Comparison of ENCODE assay signal across 8 cellular contexts in genomic region chr1:28775121-28775942, GRCh38. TPM values are rescaled to one million over a fixed set of nuclear protein-coding genes. Genes with fewer than 3 reads are reported as not detected.
A peak's percentile ranks its signal among the peaks of the same experiment; 100 is the strongest.
DNase-seq lines count a peak whose midpoint lies in the region; ATAC-seq, FAIRE-seq and TF ChIP-seq lines count a peak whose summit lies in the region.

No MANE protein-coding gene starts in this region.

- H3K4ac ChIP-seq in neuronal stem cell (ENCODE audit: low read length) = peak overlapping the region; percentile 78

- no peak overlapping the region for H3K4me2 ChIP-seq in neuronal stem cell (ENCODE audit: insufficient read depth, low read length, poor library complexity, severe bottlenecking)

- H2BK15ac ChIP-seq in neuronal stem cell (ENCODE audit: low read length) = no peak overlapping the region

- no peak overlapping the region for H4K8ac ChIP-seq in neuronal stem cell (ENCODE audit: low read depth, low read length)

- peak; percentile 55; the same call in 1 of the 2 replicates for TF ChIP-seq POLR2A in GM12891 (IDR thresholded peaks at IDR 0.05; ENCODE audit: low read depth, low read length)

- FAIRE-seq in GM12891 (lab: Jason Lieb, UNC) = peak; percentile 86

- H3K18ac ChIP-seq in neuronal stem cell (ENCODE audit: low read length) = no peak overlapping the region

- H3K27me3 Mint-ChIP-seq in stimulated activated naive CD8-positive, alpha-beta T cell treated with anti-CD3 and anti-CD28 coated beads, Interleukin-15, amount 100 ng/mL, for 72 hours = no peaks in the 10 kb centered on the region

- peak; percentile 90 for ATAC-seq in stimulated activated naive CD8-positive, alpha-beta T cell treated with anti-CD3 and anti-CD28 coated beads, Interleukin-15, amount 100 ng/mL, for 72 hours
- ATAC-seq in HG03469 (IDR thresholded peaks at IDR 0.05; ENCODE audit: unreplicated experiment) = no peak

- H3K27me3 ChIP-seq in neuronal stem cell (ENCODE audit: control insufficient read depth in 3 of 3, insufficient read depth in 3 of 3, low read depth in 1 of 3, low read length in 3 of 3) = no peaks in the 10 kb centered on the region

- peaks cover 0 to 3% of the 10 kb centered on the region in 2 donors for H3K9me3 ChIP-seq in neuronal stem cell (replicated peaks in 1 of 2; ENCODE audit: control insufficient read depth in 2 of 2, insufficient read depth in 1 of 2, low read depth in 1 of 2, low read length in 2 of 2)

- WGBS in neuronal stem cell (ENCODE audit: extremely low coverage in 2 of 2, insufficient read length in 2 of 2, insufficient replicate concordance in 1 of 2), 2 donors = no CpG with 5 or more reads among the region's 39 CpGs

- H3K4me3 ChIP-seq in fibroblast of mammary gland (ENCODE audit: control insufficient read depth, low read depth, low read length) (peak overlapping the region; percentile 41), neuronal stem cell (ENCODE audit: low read length in 2 of 2) (peak overlapping the region in 1 of 2 donors; percentile 61)

- H3K27ac ChIP-seq in neuronal stem cell (replicated peaks; ENCODE audit: low read length) = no peak overlapping the region

- no peak for TF ChIP-seq CTCF in fibroblast of mammary gland (conservative IDR thresholded peaks at IDR 0.05; ENCODE audit: control insufficient read depth, insufficient read depth, low read depth, low read length)

- no peak overlapping the region for H4K91ac ChIP-seq in neuronal stem cell (ENCODE audit: low read depth, low read length, poor library complexity)

- H3K14ac ChIP-seq in neuronal stem cell (ENCODE audit: low read length) = no peak overlapping the region

- H2BK5ac ChIP-seq in neuronal stem cell (ENCODE audit: low read length) = no peak overlapping the region

- no peaks in the 10 kb centered on the region for H3K79me1 ChIP-seq in neuronal stem cell (ENCODE audit: low read depth, low read length)

- DNase-seq in GM12891 (ENCODE audit: insufficient read length, low spot score) (peak; percentile 78), NCI-H510A treated with DMSO at 0.1 percent for 48 hours (lab: John Stamatoyannopoulos, UW) (peak; percentile 45), fibroblast of mammary gland (ENCODE audit: low read depth) (peak; percentile 70), neuronal stem cell (ENCODE audit: low spot score) (no peak), kidney glomerular epithelial cell (lab: John Stamatoyannopoulos, UW) (no peak)
- DNase-seq in activated T-helper 1 cell treated with anti-CD3 and anti-CD28 coated beads, Interleukin-2, amount 50 U/mL, for 16 hours (ENCODE audit: low read depth in 1 of 2, low spot score in 1 of 2) = peak; percentile 34 to 47
- DNase-seq in stimulated activated naive CD8-positive, alpha-beta T cell treated with anti-CD3 and anti-CD28 coated beads, Interleukin-15, amount 100 ng/mL, for 72 hours = peak; percentile 51 to 67

- H2AFZ ChIP-seq in neuronal stem cell (ENCODE audit: low read length) = no peak overlapping the region

- H3K4me1 ChIP-seq in neuronal stem cell (ENCODE audit: control insufficient read depth in 2 of 2, insufficient read depth in 1 of 2, low read depth in 1 of 2, low read length in 2 of 2) = no peaks in the 10 kb centered on the region

- no peak overlapping the region for H3K23ac ChIP-seq in neuronal stem cell (ENCODE audit: low read depth, low read length, poor library complexity)

- H3K36me3 ChIP-seq in neuronal stem cell (replicated peaks in 1 of 2; ENCODE audit: control insufficient read depth in 2 of 2, insufficient read depth in 2 of 2, low read length in 2 of 2) = peaks cover 14 to 53% of the 10 kb centered on the region in 2 donors

- H2AK5ac ChIP-seq in neuronal stem cell (ENCODE audit: low read depth, low read length) = no peak overlapping the region

- H2BK120ac ChIP-seq in neuronal stem cell (ENCODE audit: low read depth, low read length) = no peak overlapping the region

- H2BK12ac ChIP-seq in neuronal stem cell (ENCODE audit: low read length) = no peak overlapping the region

- H3K9ac ChIP-seq in neuronal stem cell (ENCODE audit: low read depth, low read length, poor library complexity) = no peak overlapping the region

- peak overlapping the region; percentile 78 to 87 for H3K4me3 Mint-ChIP-seq in stimulated activated naive CD8-positive, alpha-beta T cell treated with anti-CD3 and anti-CD28 coated beads, Interleukin-15, amount 100 ng/mL, for 72 hours

- peak overlapping the region; percentile 19 to 91 for H3K27ac Mint-ChIP-seq in stimulated activated naive CD8-positive, alpha-beta T cell treated with anti-CD3 and anti-CD28 coated beads, Interleukin-15, amount 100 ng/mL, for 72 hours

- no peaks in the 10 kb centered on the region for H3K9me3 Mint-ChIP-seq in stimulated activated naive CD8-positive, alpha-beta T cell treated with anti-CD3 and anti-CD28 coated beads, Interleukin-15, amount 100 ng/mL, for 72 hours

- H3K4me1 Mint-ChIP-seq in stimulated activated naive CD8-positive, alpha-beta T cell treated with anti-CD3 and anti-CD28 coated beads, Interleukin-15, amount 100 ng/mL, for 72 hours = peaks cover 9% of the 10 kb centered on the region

TF ChIP-seq in GM12891, 5 proteins besides CTCF, POLR2A, EP300 and RAD21:
- TF ChIP-seq TAF1 (IDR thresholded peaks at IDR 0.05; ENCODE audit: low read depth, low read length) (no peak), POLR2AphosphoS5 (IDR thresholded peaks at IDR 0.05; ENCODE audit: low read depth, low read length) (no peak), POU2F2 (IDR thresholded peaks at IDR 0.05; ENCODE audit: low read depth, low read length) (0 out of 2 replicates have a peak, but pooled peaks have one; percentile 26), PAX5 (IDR thresholded peaks at IDR 0.05; ENCODE audit: insufficient read depth, low read length, severe bottlenecking) (no peak)

RNA-seq across cellular contexts. Expression of gene OPRD1, which starts 36.6 kb away (rescaled TPM):
- polyA plus RNA-seq in GM12891 (2012; ENCODE audit: low read depth, missing spikeins) = 0.01 TPM
- 0.33 TPM for polyA plus RNA-seq in neuronal stem cell (2013, experiment 1 of 2)
- 0.42 TPM for polyA plus RNA-seq in neuronal stem cell (2013, experiment 2 of 2)

RNA-seq across cellular contexts. Expression of gene YTHDF2, which starts 38.6 kb away (rescaled TPM):
- 44.8 TPM for polyA plus RNA-seq in GM12891 (2012; ENCODE audit: low read depth, missing spikeins)
- 85.6 TPM for polyA plus RNA-seq in neuronal stem cell (2013, experiment 1 of 2)
- 86.8 TPM for polyA plus RNA-seq in neuronal stem cell (2013, experiment 2 of 2)

Comparison
In these comparisons a context has a peak if more than half of its experiments do, and no peak if none do; other contexts are left out.
1. DNase-seq: peak in GM12891 (single experiment), NCI-H510A treated with DMSO at 0.1 percent for 48 hours (single experiment), activated T-helper 1 cell treated with anti-CD3 and anti-CD28 coated beads, Interleukin-2, amount 50 U/mL, for 16 hours (2 of 2), fibroblast of mammary gland (single experiment) and stimulated activated naive CD8-positive, alpha-beta T cell treated with anti-CD3 and anti-CD28 coated beads, Interleukin-15, amount 100 ng/mL, for 72 hours (2 of 2); none in neuronal stem cell (single experiment) and kidney glomerular epithelial cell (single experiment).